1 cellular context compared by ENCODE assay signal in the genomic region with DNA sequence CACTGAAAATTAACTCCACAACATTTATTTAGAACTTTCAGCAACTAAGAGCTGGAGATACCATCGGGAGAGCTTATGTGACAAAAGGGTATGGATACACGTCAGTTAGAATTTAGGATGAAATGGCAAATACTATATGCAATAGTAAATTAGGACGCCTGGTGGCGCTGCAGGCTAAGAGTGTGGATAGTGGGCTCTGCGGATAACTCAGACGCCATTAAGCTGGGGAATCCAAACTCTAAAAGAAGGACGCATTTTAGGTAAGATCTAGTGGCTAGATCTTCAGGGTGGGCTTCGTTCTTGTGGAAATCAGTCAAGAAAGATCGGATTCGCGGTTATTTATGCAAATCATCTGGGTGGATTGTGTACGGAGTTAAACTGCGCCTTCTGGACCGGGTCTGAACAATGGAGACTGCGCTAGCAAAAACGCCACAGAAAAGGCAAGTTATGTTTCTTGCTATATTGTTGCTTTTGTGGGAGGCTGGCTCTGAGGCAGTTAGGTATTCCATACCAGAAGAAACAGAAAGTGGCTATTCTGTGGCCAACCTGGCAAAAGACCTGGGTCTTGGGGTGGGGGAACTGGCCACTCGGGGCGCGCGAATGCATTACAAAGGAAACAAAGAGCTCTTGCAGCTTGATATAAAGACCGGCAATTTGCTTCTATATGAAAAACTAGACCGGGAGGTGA.
TF ChIP-seq lines count a peak whose summit lies in the region.

TSS of gene PCDHB5 (plus strand) at position 177 of the 688 bp plus-strand sequence. CDS start at position 406, 229 bp downstream.

TF ChIP-seq in HCT116, 20 proteins besides CTCF, POLR2A, EP300 and RAD21 (continued from another document):
- TF ChIP-seq ZBTB33 (IDR thresholded peaks at IDR 0.05; ENCODE audit: extremely low read depth, insufficient replicate concordance, low read length) (no peak), EZH2 (IDR thresholded peaks at IDR 0.05) (no peak), POLR2AphosphoS5 (IDR thresholded peaks at IDR 0.05; ENCODE audit: low read depth, low read length) (no peak)
